1 cellular context compared by ENCODE assay signal in the genomic region with DNA sequence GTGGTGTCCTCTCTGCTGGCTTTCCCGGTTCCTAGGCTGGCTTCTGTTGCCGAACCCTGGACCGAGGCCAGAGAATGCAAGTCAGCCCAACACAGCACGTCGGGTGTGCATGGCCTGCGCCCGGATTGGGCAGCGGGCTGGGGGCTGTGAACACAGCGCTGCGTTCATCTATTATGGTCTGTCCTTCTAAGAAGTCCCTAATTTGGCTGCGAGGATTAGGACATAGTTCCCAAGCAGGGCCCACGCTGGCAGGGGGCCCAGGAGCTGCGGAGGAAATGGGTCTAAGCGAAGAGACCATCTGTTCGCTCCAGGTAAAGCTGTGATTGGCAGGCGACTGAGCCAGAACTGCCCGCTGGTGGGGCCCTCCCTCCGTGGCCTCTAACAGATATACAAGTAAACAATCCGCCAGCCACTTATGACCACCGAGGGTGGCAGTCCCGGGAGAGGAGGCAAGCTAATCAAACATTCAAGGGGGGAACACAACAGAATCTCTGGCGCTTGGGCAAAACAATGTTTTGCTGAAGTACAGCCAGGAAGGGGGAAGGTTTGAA.
TF ChIP-seq lines count a peak whose summit lies in the region.

No MANE protein-coding gene starts in this region.

TF ChIP-seq in HepG2, 621 proteins besides CTCF, POLR2A, EP300 and RAD21 (continued from another document and continues in another):
- TF ChIP-seq, protein P1, sequence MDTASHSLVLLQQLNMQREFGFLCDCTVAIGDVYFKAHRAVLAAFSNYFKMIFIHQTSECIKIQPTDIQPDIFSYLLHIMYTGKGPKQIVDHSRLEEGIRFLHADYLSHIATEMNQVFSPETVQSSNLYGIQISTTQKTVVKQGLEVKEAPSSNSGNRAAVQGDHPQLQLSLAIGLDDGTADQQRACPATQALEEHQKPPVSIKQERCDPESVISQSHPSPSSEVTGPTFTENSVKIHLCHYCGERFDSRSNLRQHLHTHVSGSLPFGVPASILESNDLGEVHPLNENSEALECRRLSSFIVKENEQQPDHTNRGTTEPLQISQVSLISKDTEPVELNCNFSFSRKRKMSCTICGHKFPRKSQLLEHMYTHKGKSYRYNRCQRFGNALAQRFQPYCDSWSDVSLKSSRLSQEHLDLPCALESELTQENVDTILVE (CRISPR knock-in tag; IDR thresholded peaks at IDR 0.05) = no peak
- TF ChIP-seq MED1 (CRISPR knock-in tag; IDR thresholded peaks at IDR 0.05) = peak; percentile 22; the same call in 1 of the 2 replicates
- peak; percentile 32; the same call in 1 of the 2 replicates for TF ChIP-seq SP4 (CRISPR knock-in tag; IDR thresholded peaks at IDR 0.05)
- TF ChIP-seq ZNF83 (CRISPR knock-in tag; IDR thresholded peaks at IDR 0.05; ENCODE audit: borderline replicate concordance) = no peak
- TF ChIP-seq ZNF543 (CRISPR knock-in tag; IDR thresholded peaks at IDR 0.05) = 0 out of 2 replicates have a peak, but pooled peaks have one; percentile 63
- peak; percentile 51; the same call in 1 of the 2 replicates for TF ChIP-seq MYC (CRISPR knock-in tag; IDR thresholded peaks at IDR 0.05; ENCODE audit: borderline replicate concordance)
- TF ChIP-seq ZNF780A (CRISPR knock-in tag; IDR thresholded peaks at IDR 0.05) = no peak
- TF ChIP-seq, protein P2, sequence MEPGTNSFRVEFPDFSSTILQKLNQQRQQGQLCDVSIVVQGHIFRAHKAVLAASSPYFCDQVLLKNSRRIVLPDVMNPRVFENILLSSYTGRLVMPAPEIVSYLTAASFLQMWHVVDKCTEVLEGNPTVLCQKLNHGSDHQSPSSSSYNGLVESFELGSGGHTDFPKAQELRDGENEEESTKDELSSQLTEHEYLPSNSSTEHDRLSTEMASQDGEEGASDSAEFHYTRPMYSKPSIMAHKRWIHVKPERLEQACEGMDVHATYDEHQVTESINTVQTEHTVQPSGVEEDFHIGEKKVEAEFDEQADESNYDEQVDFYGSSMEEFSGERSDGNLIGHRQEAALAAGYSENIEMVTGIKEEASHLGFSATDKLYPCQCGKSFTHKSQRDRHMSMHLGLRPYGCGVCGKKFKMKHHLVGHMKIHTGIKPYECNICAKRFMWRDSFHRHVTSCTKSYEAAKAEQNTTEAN (CRISPR knock-in tag; conservative IDR thresholded peaks at IDR 0.05) = 0 out of 2 replicates have a peak, but pooled peaks have one; percentile 53
- TF ChIP-seq, protein P3, sequence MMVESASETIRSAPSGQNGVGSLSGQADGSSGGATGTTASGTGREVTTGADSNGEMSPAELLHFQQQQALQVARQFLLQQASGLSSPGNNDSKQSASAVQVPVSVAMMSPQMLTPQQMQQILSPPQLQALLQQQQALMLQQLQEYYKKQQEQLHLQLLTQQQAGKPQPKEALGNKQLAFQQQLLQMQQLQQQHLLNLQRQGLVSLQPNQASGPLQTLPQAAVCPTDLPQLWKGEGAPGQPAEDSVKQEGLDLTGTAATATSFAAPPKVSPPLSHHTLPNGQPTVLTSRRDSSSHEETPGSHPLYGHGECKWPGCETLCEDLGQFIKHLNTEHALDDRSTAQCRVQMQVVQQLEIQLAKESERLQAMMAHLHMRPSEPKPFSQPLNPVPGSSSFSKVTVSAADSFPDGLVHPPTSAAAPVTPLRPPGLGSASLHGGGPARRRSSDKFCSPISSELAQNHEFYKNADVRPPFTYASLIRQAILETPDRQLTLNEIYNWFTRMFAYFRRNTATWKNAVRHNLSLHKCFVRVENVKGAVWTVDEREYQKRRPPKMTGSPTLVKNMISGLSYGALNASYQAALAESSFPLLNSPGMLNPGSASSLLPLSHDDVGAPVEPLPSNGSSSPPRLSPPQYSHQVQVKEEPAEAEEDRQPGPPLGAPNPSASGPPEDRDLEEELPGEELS (CRISPR knock-in tag; IDR thresholded peaks at IDR 0.05) = peak; percentile 69
- peak; percentile 81 for TF ChIP-seq ZFX (CRISPR knock-in tag; IDR thresholded peaks at IDR 0.05; ENCODE audit: low read depth)
- TF ChIP-seq, protein P4, sequence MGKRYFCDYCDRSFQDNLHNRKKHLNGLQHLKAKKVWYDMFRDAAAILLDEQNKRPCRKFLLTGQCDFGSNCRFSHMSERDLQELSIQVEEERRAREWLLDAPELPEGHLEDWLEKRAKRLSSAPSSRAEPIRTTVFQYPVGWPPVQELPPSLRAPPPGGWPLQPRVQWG (CRISPR knock-in tag; IDR thresholded peaks at IDR 0.05; ENCODE audit: borderline replicate concordance, low read depth) = no peak
- no peak for TF ChIP-seq ZNF343 (CRISPR knock-in tag; IDR thresholded peaks at IDR 0.05)
- 0 out of 2 replicates have a peak, but pooled peaks have one; percentile 42 for TF ChIP-seq PAWR (CRISPR knock-in tag; IDR thresholded peaks at IDR 0.05; ENCODE audit: borderline replicate concordance)
- TF ChIP-seq, protein P5, sequence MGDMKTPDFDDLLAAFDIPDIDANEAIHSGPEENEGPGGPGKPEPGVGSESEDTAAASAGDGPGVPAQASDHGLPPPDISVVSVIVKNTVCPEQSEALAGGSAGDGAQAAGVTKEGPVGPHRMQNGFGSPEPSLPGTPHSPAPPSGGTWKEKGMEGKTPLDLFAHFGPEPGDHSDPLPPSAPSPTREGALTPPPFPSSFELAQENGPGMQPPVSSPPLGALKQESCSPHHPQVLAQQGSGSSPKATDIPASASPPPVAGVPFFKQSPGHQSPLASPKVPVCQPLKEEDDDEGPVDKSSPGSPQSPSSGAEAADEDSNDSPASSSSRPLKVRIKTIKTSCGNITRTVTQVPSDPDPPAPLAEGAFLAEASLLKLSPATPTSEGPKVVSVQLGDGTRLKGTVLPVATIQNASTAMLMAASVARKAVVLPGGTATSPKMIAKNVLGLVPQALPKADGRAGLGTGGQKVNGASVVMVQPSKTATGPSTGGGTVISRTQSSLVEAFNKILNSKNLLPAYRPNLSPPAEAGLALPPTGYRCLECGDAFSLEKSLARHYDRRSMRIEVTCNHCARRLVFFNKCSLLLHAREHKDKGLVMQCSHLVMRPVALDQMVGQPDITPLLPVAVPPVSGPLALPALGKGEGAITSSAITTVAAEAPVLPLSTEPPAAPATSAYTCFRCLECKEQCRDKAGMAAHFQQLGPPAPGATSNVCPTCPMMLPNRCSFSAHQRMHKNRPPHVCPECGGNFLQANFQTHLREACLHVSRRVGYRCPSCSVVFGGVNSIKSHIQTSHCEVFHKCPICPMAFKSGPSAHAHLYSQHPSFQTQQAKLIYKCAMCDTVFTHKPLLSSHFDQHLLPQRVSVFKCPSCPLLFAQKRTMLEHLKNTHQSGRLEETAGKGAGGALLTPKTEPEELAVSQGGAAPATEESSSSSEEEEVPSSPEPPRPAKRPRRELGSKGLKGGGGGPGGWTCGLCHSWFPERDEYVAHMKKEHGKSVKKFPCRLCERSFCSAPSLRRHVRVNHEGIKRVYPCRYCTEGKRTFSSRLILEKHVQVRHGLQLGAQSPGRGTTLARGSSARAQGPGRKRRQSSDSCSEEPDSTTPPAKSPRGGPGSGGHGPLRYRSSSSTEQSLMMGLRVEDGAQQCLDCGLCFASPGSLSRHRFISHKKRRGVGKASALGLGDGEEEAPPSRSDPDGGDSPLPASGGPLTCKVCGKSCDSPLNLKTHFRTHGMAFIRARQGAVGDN (CRISPR knock-in tag; IDR thresholded peaks at IDR 0.05) = peak; percentile 86
- TF ChIP-seq ETV5 (CRISPR knock-in tag; IDR thresholded peaks at IDR 0.05; ENCODE audit: borderline replicate concordance) = no peak
- TF ChIP-seq MEF2D (CRISPR knock-in tag; IDR thresholded peaks at IDR 0.05) = 0 out of 2 replicates have a peak, but pooled peaks have one; percentile 33
- TF ChIP-seq TCF7L2 (IDR thresholded peaks at IDR 0.05; ENCODE audit: low read depth, low read length) = no peak
- 0 out of 2 replicates have a peak, but pooled peaks have one; percentile 54 for TF ChIP-seq IRF2 (CRISPR knock-in tag; IDR thresholded peaks at IDR 0.05)
- TF ChIP-seq, protein P6, sequence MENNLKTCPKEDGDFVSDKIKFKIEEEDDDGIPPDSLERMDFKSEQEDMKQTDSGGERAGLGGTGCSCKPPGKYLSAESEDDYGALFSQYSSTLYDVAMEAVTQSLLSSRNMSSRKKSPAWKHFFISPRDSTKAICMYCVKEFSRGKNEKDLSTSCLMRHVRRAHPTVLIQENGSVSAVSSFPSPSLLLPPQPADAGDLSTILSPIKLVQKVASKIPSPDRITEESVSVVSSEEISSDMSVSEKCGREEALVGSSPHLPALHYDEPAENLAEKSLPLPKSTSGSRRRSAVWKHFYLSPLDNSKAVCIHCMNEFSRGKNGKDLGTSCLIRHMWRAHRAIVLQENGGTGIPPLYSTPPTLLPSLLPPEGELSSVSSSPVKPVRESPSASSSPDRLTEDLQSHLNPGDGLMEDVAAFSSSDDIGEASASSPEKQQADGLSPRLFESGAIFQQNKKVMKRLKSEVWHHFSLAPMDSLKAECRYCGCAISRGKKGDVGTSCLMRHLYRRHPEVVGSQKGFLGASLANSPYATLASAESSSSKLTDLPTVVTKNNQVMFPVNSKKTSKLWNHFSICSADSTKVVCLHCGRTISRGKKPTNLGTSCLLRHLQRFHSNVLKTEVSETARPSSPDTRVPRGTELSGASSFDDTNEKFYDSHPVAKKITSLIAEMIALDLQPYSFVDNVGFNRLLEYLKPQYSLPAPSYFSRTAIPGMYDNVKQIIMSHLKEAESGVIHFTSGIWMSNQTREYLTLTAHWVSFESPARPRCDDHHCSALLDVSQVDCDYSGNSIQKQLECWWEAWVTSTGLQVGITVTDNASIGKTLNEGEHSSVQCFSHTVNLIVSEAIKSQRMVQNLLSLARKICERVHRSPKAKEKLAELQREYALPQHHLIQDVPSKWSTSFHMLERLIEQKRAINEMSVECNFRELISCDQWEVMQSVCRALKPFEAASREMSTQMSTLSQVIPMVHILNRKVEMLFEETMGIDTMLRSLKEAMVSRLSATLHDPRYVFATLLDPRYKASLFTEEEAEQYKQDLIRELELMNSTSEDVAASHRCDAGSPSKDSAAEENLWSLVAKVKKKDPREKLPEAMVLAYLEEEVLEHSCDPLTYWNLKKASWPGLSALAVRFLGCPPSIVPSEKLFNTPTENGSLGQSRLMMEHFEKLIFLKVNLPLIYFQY (CRISPR knock-in tag; IDR thresholded peaks at IDR 0.05; ENCODE audit: borderline replicate concordance) = peak; percentile 64; the same call in 1 of the 2 replicates
- TF ChIP-seq, protein P7, sequence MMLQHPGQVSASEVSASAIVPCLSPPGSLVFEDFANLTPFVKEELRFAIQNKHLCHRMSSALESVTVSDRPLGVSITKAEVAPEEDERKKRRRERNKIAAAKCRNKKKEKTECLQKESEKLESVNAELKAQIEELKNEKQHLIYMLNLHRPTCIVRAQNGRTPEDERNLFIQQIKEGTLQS (CRISPR knock-in tag; IDR thresholded peaks at IDR 0.05) = no peak
- no peak for TF ChIP-seq ZNF383 (CRISPR knock-in tag; IDR thresholded peaks at IDR 0.05; ENCODE audit: borderline replicate concordance)
- TF ChIP-seq NCOR1 (IDR thresholded peaks at IDR 0.05; ENCODE audit: borderline replicate concordance, low read length) = no peak
- no peak for TF ChIP-seq HNF4G (IDR thresholded peaks at IDR 0.05; ENCODE audit: borderline replicate concordance, low read depth, low read length)
- TF ChIP-seq HNF4G (CRISPR knock-in tag; IDR thresholded peaks at IDR 0.05; ENCODE audit: borderline replicate concordance, low read depth) = no peak
- no peak for TF ChIP-seq DR1 (CRISPR knock-in tag; IDR thresholded peaks at IDR 0.05)
- TF ChIP-seq, protein P8, sequence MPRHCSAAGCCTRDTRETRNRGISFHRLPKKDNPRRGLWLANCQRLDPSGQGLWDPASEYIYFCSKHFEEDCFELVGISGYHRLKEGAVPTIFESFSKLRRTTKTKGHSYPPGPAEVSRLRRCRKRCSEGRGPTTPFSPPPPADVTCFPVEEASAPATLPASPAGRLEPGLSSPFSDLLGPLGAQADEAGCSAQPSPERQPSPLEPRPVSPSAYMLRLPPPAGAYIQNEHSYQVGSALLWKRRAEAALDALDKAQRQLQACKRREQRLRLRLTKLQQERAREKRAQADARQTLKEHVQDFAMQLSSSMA (CRISPR knock-in tag; IDR thresholded peaks at IDR 0.05) = peak; percentile 64; the same call in 1 of the 2 replicates
- TF ChIP-seq HOXA5 (CRISPR knock-in tag; IDR thresholded peaks at IDR 0.05) = 0 out of 2 replicates have a peak, but pooled peaks have one; percentile 39
- TF ChIP-seq, protein P9, sequence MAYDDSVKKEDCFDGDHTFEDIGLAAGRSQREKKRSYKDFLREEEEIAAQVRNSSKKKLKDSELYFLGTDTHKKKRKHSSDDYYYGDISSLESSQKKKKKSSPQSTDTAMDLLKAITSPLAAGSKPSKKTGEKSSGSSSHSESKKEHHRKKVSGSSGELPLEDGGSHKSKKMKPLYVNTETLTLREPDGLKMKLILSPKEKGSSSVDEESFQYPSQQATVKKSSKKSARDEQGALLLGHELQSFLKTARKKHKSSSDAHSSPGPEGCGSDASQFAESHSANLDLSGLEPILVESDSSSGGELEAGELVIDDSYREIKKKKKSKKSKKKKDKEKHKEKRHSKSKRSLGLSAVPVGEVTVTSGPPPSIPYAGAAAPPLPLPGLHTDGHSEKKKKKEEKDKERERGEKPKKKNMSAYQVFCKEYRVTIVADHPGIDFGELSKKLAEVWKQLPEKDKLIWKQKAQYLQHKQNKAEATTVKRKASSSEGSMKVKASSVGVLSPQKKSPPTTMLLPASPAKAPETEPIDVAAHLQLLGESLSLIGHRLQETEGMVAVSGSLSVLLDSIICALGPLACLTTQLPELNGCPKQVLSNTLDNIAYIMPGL (CRISPR knock-in tag; IDR thresholded peaks at IDR 0.05; ENCODE audit: borderline replicate concordance in 1 of 2, low read depth in 1 of 2) = peak; percentile 10 to 29; a peak in 1 of 4 replicates
- TF ChIP-seq, protein P10, sequence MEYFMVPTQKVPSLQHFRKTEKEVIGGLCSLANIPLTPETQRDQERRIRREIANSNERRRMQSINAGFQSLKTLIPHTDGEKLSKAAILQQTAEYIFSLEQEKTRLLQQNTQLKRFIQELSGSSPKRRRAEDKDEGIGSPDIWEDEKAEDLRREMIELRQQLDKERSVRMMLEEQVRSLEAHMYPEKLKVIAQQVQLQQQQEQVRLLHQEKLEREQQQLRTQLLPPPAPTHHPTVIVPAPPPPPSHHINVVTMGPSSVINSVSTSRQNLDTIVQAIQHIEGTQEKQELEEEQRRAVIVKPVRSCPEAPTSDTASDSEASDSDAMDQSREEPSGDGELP (IDR thresholded peaks at IDR 0.05; ENCODE audit: borderline replicate concordance, low read depth) = peak; percentile 45; the same call in 1 of the 2 replicates
- peak; percentile 28; the same call in 1 of the 2 replicates for TF ChIP-seq ZNF331 (CRISPR knock-in tag; IDR thresholded peaks at IDR 0.05)
- TF ChIP-seq, protein P11, sequence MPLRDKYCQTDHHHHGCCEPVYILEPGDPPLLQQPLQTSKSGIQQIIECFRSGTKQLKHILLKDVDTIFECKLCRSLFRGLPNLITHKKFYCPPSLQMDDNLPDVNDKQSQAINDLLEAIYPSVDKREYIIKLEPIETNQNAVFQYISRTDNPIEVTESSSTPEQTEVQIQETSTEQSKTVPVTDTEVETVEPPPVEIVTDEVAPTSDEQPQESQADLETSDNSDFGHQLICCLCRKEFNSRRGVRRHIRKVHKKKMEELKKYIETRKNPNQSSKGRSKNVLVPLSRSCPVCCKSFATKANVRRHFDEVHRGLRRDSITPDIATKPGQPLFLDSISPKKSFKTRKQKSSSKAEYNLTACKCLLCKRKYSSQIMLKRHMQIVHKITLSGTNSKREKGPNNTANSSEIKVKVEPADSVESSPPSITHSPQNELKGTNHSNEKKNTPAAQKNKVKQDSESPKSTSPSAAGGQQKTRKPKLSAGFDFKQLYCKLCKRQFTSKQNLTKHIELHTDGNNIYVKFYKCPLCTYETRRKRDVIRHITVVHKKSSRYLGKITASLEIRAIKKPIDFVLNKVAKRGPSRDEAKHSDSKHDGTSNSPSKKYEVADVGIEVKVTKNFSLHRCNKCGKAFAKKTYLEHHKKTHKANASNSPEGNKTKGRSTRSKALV (CRISPR knock-in tag; IDR thresholded peaks at IDR 0.05) = peak; percentile 69; the same call in 1 of the 2 replicates
- TF ChIP-seq HOXA9 (CRISPR knock-in tag; IDR thresholded peaks at IDR 0.05; ENCODE audit: borderline replicate concordance) = no peak
- peak; percentile 53; the same call in 1 of the 2 replicates for TF ChIP-seq GABPB1 (CRISPR knock-in tag; IDR thresholded peaks at IDR 0.05)
- peak; percentile 60 for TF ChIP-seq ZNF160 (CRISPR knock-in tag; IDR thresholded peaks at IDR 0.05)
- TF ChIP-seq REXO4 (CRISPR knock-in tag; IDR thresholded peaks at IDR 0.05; ENCODE audit: borderline replicate concordance) = no peak
- TF ChIP-seq ZNF335 (CRISPR knock-in tag; IDR thresholded peaks at IDR 0.05) = no peak
